ENCODE assay signal across 8 cellular contexts in genomic region chrX:38879631-38880220, GRCh38.
DNase-seq lines count a peak whose midpoint lies in the region; ATAC-seq, FAIRE-seq and TF ChIP-seq lines count a peak whose summit lies in the region.

No MANE protein-coding gene starts in this region.

- no peaks in the 10 kb centered on the region for H3K36me3 ChIP-seq in testis (ENCODE audit: low read depth, missing control alignments)

- no peak overlapping the region for H3K4me3 ChIP-seq in Jurkat, Clone E6-1 (ENCODE audit: low read length)
- H3K4me3 ChIP-seq in testis: no peak overlapping the region

- no peaks in the 10 kb centered on the region for H3K27me3 ChIP-seq in testis

- no peak overlapping the region for H3K4me3 Mint-ChIP-seq in stimulated activated effector memory CD8-positive, alpha-beta T cell treated with anti-CD3 and anti-CD28 coated beads, Interleukin-12 subunit alpha, Interleukin-12 subunit beta, amount 100 ng/mL, for 72 hours

- peaks cover 13% of the 10 kb centered on the region for H3K4me1 Mint-ChIP-seq in stimulated activated effector memory CD8-positive, alpha-beta T cell treated with anti-CD3 and anti-CD28 coated beads, Interleukin-12 subunit alpha, Interleukin-12 subunit beta, amount 100 ng/mL, for 72 hours

- H3K4me1 ChIP-seq in testis: no peaks in the 10 kb centered on the region

- H3K27ac Mint-ChIP-seq in stimulated activated effector memory CD8-positive, alpha-beta T cell treated with anti-CD3 and anti-CD28 coated beads, Interleukin-12 subunit alpha, Interleukin-12 subunit beta, amount 100 ng/mL, for 72 hours: no peak overlapping the region

- no peak overlapping the region for H3K27ac ChIP-seq in testis

- FAIRE-seq in urothelium cell line (lab: Jason Lieb, UNC): no peak

- no peaks in the 10 kb centered on the region for H3K9me3 ChIP-seq in testis

- TF ChIP-seq CTCF in testis (IDR thresholded peaks at IDR 0.05): no peak

- ATAC-seq in GM21367 (IDR thresholded peaks at IDR 0.05; ENCODE audit: unreplicated experiment): peak; percentile 58
- no peak for ATAC-seq in stimulated activated effector memory CD8-positive, alpha-beta T cell treated with anti-CD3 and anti-CD28 coated beads, Interleukin-12 subunit alpha, Interleukin-12 subunit beta, amount 100 ng/mL, for 72 hours

- TF ChIP-seq POLR2A in testis (IDR thresholded peaks at IDR 0.05): no peak

- no peaks in the 10 kb centered on the region for H3K9me3 Mint-ChIP-seq in stimulated activated effector memory CD8-positive, alpha-beta T cell treated with anti-CD3 and anti-CD28 coated beads, Interleukin-12 subunit alpha, Interleukin-12 subunit beta, amount 100 ng/mL, for 72 hours

- DNase-seq in DMS153 treated with DMSO at 0.1 percent for 48 hours (lab: John Stamatoyannopoulos, UW; ENCODE audit: unreplicated experiment): peak; percentile 8
- DNase-seq in Jurkat, Clone E6-1 (ENCODE audit: low read depth, low spot score): peak; percentile 76
- peak; percentile 27 for DNase-seq in UCSD-AML1 (lab: John Stamatoyannopoulos, UW; ENCODE audit: unreplicated experiment)
- DNase-seq in urothelium cell line (ENCODE audit: low spot score): no peak
- no peak for DNase-seq in activated gamma-delta T cell (lab: John Stamatoyannopoulos, UW)
- DNase-seq in stimulated activated effector memory CD8-positive, alpha-beta T cell treated with anti-CD3 and anti-CD28 coated beads, Interleukin-12 subunit alpha, Interleukin-12 subunit beta, amount 100 ng/mL, for 72 hours (ENCODE audit: low spot score in 2 of 2): no peak
- DNase-seq in testis: no peak

- H3K36me3 Mint-ChIP-seq in stimulated activated effector memory CD8-positive, alpha-beta T cell treated with anti-CD3 and anti-CD28 coated beads, Interleukin-12 subunit alpha, Interleukin-12 subunit beta, amount 100 ng/mL, for 72 hours: no peaks in the 10 kb centered on the region

- 93 to 97% methylated on average over 3 to 4 of the region's 4 CpGs for WGBS in testis, 2 donors

- intact Hi-C loops in testis (cut with DNase I; ENCODE audit: low total_unique reads): no loop called here

Comparison
In these comparisons a context has a peak if more than half of its experiments do, and no peak if none do; other contexts are left out.
1. DNase-seq: peak in DMS153 treated with DMSO at 0.1 percent for 48 hours (single experiment), Jurkat, Clone E6-1 (single experiment) and UCSD-AML1 (single experiment); none in urothelium cell line (single experiment), activated gamma-delta T cell (single experiment), stimulated activated effector memory CD8-positive, alpha-beta T cell treated with anti-CD3 and anti-CD28 coated beads, Interleukin-12 subunit alpha, Interleukin-12 subunit beta, amount 100 ng/mL, for 72 hours (0 of 2) and testis (single experiment).